Comparison of ENCODE assay signal across 25 cellular contexts in genomic region chr6:142752348-142752747, GRCh38.
DNase-seq lines count a peak whose midpoint lies in the region; ATAC-seq, FAIRE-seq and TF ChIP-seq lines count a peak whose summit lies in the region.
"Had no signal": no experiment of that assay in that cellular context is flagged by ENCODE, and none has a peak within 500 bp of the region (broad histone marks: within the 10 kb centered on the region; RNA-seq: fewer than 3 reads in every experiment).

No MANE protein-coding gene starts in this region.

- POLR2A ChIA-PET in HepG2 (lab: Yijun Ruan, JAX) = no interaction called here

- 98% methylated on average over 2 of the region's 2 CpGs for WGBS in HepG2 (ENCODE audit: low lambda C conversion rate)
- 97% methylated on average over 2 of the region's 2 CpGs for WGBS in right lobe of liver (ENCODE audit: insufficient coverage, low coverage, low lambda C conversion rate, missing lambda C conversion rate)

- no peak overlapping the region for H3K27ac Mint-ChIP-seq in endothelial cell (ENCODE audit: unreplicated experiment)

- no peaks in the 10 kb centered on the region for H3K9me3 ChIP-seq in HepG2 (ENCODE audit: low read length)
- no peaks in the 10 kb centered on the region for H3K9me3 ChIP-seq in right lobe of liver
- H3K9me3 ChIP-seq: BLaER1 had no signal

- DNase-seq in HepG2 (ENCODE audit: low spot score) = no peak
- no peak for DNase-seq in right lobe of liver
- DNase-seq in fibroblast of gingiva (ENCODE audit: low read depth) = peak; percentile 25
- no peak for DNase-seq in endothelial cell (ENCODE audit: low spot score)
- DNase-seq in cerebellar nuclear complex (lab: John Stamatoyannopoulos, UW) = no peak
- DNase-seq in SW480 (ENCODE audit: low spot score) = no peak
- DNase-seq: CD4-positive, CD25-positive, alpha-beta regulatory T cell; CD8-positive, alpha-beta memory T cell; DMS 273 treated with DMSO at 0.1 percent for 48 hours; DMS79; EL; GDM1; GM23248; H7 had no signal

- H2AFZ ChIP-seq in HepG2 (ENCODE audit: low read length) = no peak overlapping the region
- H2AFZ ChIP-seq: GM23248 had no signal

- ATAC-seq in HepG2 (no peak), right lobe of liver (no peak)
- ATAC-seq: HCT116 had no signal

- no peaks in the 10 kb centered on the region for H3K27me3 Mint-ChIP-seq in endothelial cell (ENCODE audit: unreplicated experiment)
- H3K27me3 Mint-ChIP-seq: B cell; CD4-positive, CD25-positive, alpha-beta regulatory T cell; CD8-positive, alpha-beta memory T cell had no signal

- no peak overlapping the region for H3K4me3 Mint-ChIP-seq in endothelial cell (ENCODE audit: unreplicated experiment)
- H3K4me3 Mint-ChIP-seq: B cell; CD4-positive, CD25-positive, alpha-beta regulatory T cell; CD8-positive, alpha-beta memory T cell had no signal

- H3K9ac ChIP-seq in HepG2 (ENCODE audit: insufficient read depth, low read depth, low read length) = no peak overlapping the region
- H3K9ac ChIP-seq: BLaER1, GM23248 had no signal

- H3K27ac ChIP-seq in HepG2 (ENCODE audit: extremely low read length, insufficient read depth, low read length) (no peak overlapping the region), right lobe of liver (no peak overlapping the region)
- H3K27ac ChIP-seq: 22Rv1, BLaER1, C4-2B, GM23248 had no signal

- TF ChIP-seq CTCF in HepG2 (CRISPR knock-in tag; IDR thresholded peaks at IDR 0.05) (no peak), right lobe of liver (IDR thresholded peaks at IDR 0.05) (no peak), endothelial cell (IDR thresholded peaks at IDR 0.05; ENCODE audit: unreplicated experiment) (no peak)

- TF ChIP-seq RAD21 in HepG2 (CRISPR knock-in tag; IDR thresholded peaks at IDR 0.05) = no peak

- no TSS peak for BruUV-seq in HepG2 (replicated peaks; lab: Mats Ljungman, UMichigan)

- H3K4me1 ChIP-seq in HepG2 (ENCODE audit: insufficient read depth, low read length) (no peaks in the 10 kb centered on the region), right lobe of liver (no peaks in the 10 kb centered on the region)

- no peak for FAIRE-seq in HepG2 (lab: Jason Lieb, UNC)
- FAIRE-seq in islet of Langerhans (lab: Jason Lieb, UNC) = peak; percentile 5
- FAIRE-seq: A204.1, D721Med, GM12891, GM18507, H1 had no signal

- in situ Hi-C loops in HepG2 (cut with HindIII; ENCODE audit: extremely low pct_ligation_motif_present, low pct_unique_long_range_greater_than_20kb) = no loop called here

- peaks cover 5% of the 10 kb centered on the region for H3K36me3 Mint-ChIP-seq in endothelial cell (ENCODE audit: low read depth, unreplicated experiment)

- no peaks in the 10 kb centered on the region for H3K27me3 ChIP-seq in HepG2 (ENCODE audit: control insufficient read depth in 1 of 2, insufficient read depth in 2 of 2, low read length in 2 of 2)
- no peaks in the 10 kb centered on the region for H3K27me3 ChIP-seq in right lobe of liver
- H3K27me3 ChIP-seq: BLaER1 had no signal

- TF ChIP-seq EP300 in HepG2 (IDR thresholded peaks at IDR 0.05; ENCODE audit: low read depth in 2 of 2, low read length in 2 of 2) = no peak
- no peak for TF ChIP-seq EP300 in HepG2 (CRISPR knock-in tag; IDR thresholded peaks at IDR 0.05; ENCODE audit: borderline replicate concordance)

- CTCF ChIA-PET in HepG2 (lab: Yijun Ruan, JAX; ENCODE audit: low intra/inter-chr PET ratio, low total read pairs) = no interaction called here

- H3K9me3 Mint-ChIP-seq in endothelial cell (ENCODE audit: unreplicated experiment) = no peaks in the 10 kb centered on the region
- H3K9me3 Mint-ChIP-seq: CD4-positive, CD25-positive, alpha-beta regulatory T cell; CD8-positive, alpha-beta memory T cell had no signal

- H3K4me2 ChIP-seq in HepG2 (ENCODE audit: low read depth, low read length) = no peak overlapping the region
- H3K4me2 ChIP-seq: BLaER1 had no signal

- TF ChIP-seq POLR2A in HepG2 (IDR thresholded peaks at IDR 0.05; ENCODE audit: insufficient read depth in 1 of 2, low read depth in 2 of 2, low read length in 2 of 2) (no peak), right lobe of liver (IDR thresholded peaks at IDR 0.05) (no peak)

- H3K4me3 ChIP-seq in HepG2 (replicated peaks in 1 of 3; ENCODE audit: insufficient read depth in 1 of 3, low read depth in 2 of 3, low read length in 3 of 3) (no peak overlapping the region), right lobe of liver (no peak overlapping the region)
- H3K4me3 ChIP-seq: BLaER1, GM23248 had no signal

- peaks cover 2 to 8% of the 10 kb centered on the region in 2 experiments; a peak in 1 of 5 replicates for H3K36me3 ChIP-seq in HepG2 (replicated peaks in 1 of 2; ENCODE audit: control insufficient read depth in 1 of 2, insufficient read depth in 2 of 2, low read length in 2 of 2)
- H3K36me3 ChIP-seq in right lobe of liver = no peaks in the 10 kb centered on the region

- H3K4me1 Mint-ChIP-seq in endothelial cell (ENCODE audit: unreplicated experiment) = no peaks in the 10 kb centered on the region

- no peaks in the 10 kb centered on the region for H4K20me1 ChIP-seq in HepG2 (ENCODE audit: insufficient read depth, low read length)

- intact Hi-C loops in HepG2 (cut with micrococcal nuclease; ENCODE audit: unreplicated experiment) (no loop called here), right lobe of liver (cut with DNase I) (no loop called here)

- H3K79me2 ChIP-seq in HepG2 (ENCODE audit: insufficient read depth, low read length) = no peaks in the 10 kb centered on the region

TF ChIP-seq in HepG2, 621 proteins besides CTCF, POLR2A, EP300 and RAD21:
- TF ChIP-seq ZNF629 (CRISPR knock-in tag; conservative IDR thresholded peaks at IDR 0.05) (no peak), CEBPG (CRISPR knock-in tag; IDR thresholded peaks at IDR 0.05) (0 out of 2 replicates have a peak, but pooled peaks have one; percentile 24), ZNF546 (CRISPR knock-in tag; conservative IDR thresholded peaks at IDR 0.05) (no peak), NFIB (CRISPR knock-in tag; IDR thresholded peaks at IDR 0.05; ENCODE audit: borderline replicate concordance) (no peak), CEBPB (IDR thresholded peaks at IDR 0.05; ENCODE audit: borderline replicate concordance, low read depth, low read length) (peak; percentile 71; the same call in 1 of the 2 replicates)
